ENCODE assay signal across 24 cellular contexts in genomic region chr7:40027545-40027944, GRCh38.
"Had no signal": no experiment of that assay in that cellular context is flagged by ENCODE, and none has a peak within 500 bp of the region (broad histone marks: within the 10 kb centered on the region; RNA-seq: fewer than 3 reads in every experiment).

No MANE protein-coding gene starts in this region.

- H3K27me3 Mint-ChIP-seq: activated naive CD8-positive, alpha-beta T cell; brain; T-cell had no signal

- H3K4me2 ChIP-seq: KMS-11 had no signal

- H3K27ac Mint-ChIP-seq: activated naive CD8-positive, alpha-beta T cell; brain; T-cell had no signal

- H3K4me3 ChIP-seq: cardiac muscle cell, SK-N-MC had no signal

- DNase-seq: activated CD4-positive, alpha-beta T cell treated with anti-CD3 and anti-CD28 coated beads for 48 hours; activated CD4-positive, alpha-beta T cell treated with anti-CD3 and anti-CD28 coated beads, Interleukin-2, amount 50 U/mL, for 48 hours; activated effector memory CD4-positive, alpha-beta T cell treated with Interleukin-2 at 50 U/mL for 16 hours; activated naive CD4-positive, alpha-beta T cell; activated T-cell treated with anti-CD3 and anti-CD28 coated beads for 4 hours; amygdala; NCI-H1092 treated with DMSO at 0.1 percent for 48 hours; NCI-H1417 treated with DMSO at 0.1 percent for 48 hours; NCI-H1694; NCI-H2029; NCI-H2107; NCI-H2171 treated with DMSO at 0.1 percent for 48 hours; NCI-H226; NCI-H526; NCI-H774; RPMI8226; T-cell had no signal

- ATAC-seq: Right ventricle myocardium inferior, T-cell had no signal

- H3K27ac ChIP-seq: cardiac muscle cell, KMS-11, SK-N-MC, VCaP had no signal

- H3K9me3 Mint-ChIP-seq: brain, T-cell had no signal

- H3K27me3 ChIP-seq: cardiac muscle cell had no signal

- H3K4me1 Mint-ChIP-seq: brain had no signal

- H3K4me3 Mint-ChIP-seq: activated naive CD8-positive, alpha-beta T cell; brain; T-cell had no signal
